ENCODE assay signal across 18 cellular contexts in the genomic region with DNA sequence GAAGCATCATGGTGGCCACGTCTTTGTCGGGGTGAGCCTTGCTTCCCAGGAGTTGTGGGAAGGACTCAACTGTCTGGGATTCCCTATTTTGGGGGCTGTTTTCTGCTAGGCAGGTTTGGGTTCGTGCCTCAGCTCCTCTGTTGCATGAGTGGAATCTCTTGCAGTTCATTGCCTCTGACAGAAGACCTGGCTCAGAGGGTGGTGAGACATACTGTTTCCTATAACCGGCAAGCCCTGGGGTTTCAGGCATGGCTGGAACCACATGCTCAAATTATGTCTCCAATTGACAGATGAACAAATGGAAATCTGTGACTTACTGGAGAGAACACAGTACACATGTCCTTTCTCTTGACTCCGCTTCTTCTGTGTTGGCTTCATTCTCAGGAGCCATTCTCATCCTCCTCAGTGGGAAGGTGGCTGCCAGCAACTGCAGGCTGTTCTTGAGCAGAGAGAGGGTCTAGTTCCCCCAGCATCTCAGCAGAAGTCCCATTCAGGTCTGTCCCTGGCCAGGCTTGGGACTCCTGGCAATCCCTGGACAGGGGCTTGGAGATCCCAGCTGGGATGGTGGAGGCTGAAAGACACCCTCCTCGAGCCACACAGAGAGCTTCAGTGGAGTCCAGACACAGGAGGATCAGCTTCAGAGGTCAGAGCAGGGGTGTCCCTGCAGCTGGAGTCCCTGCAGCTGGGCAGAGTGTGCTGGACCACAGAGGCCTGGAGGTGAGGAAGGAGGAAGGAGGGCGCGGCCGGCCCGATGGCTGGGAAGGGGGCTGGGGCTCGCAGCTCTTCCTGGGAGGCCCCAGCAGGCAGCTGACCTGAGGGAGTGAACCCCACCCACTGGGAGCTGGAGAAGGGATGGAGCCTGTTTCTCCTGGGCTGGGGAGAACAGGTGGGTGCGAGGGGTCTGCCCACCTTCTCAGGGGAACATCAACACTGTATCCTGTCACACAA.
"Had no signal": no experiment of that assay in that cellular context is flagged by ENCODE, and none has a peak within 500 bp of the region (broad histone marks: within the 10 kb centered on the region; RNA-seq: fewer than 3 reads in every experiment).

No MANE protein-coding gene starts in this region.

- H3K36me3 ChIP-seq: breast epithelium, esophagus muscularis mucosa, gastrocnemius medialis, vagina had no signal

- H3K27me3 ChIP-seq: gastrocnemius medialis, testis, vagina had no signal

- H3K9me3 ChIP-seq: breast epithelium, esophagus muscularis mucosa, gastrocnemius medialis, testis, vagina had no signal

- H3K4me3 ChIP-seq: breast epithelium, esophagus muscularis mucosa, gastrocnemius medialis, testis, vagina had no signal

- H3K4me1 ChIP-seq: breast epithelium, esophagus muscularis mucosa, testis, vagina had no signal

- H3K27ac ChIP-seq: breast epithelium, esophagus muscularis mucosa, gastrocnemius medialis, testis, vagina had no signal

- ATAC-seq: activated T-cell treated with anti-CD3 and anti-CD28 coated beads, Interleukin-2, amount 50 U/mL, for 72 hours; left cardiac atrium had no signal

- DNase-seq: activated CD4-positive, alpha-beta T cell treated with anti-CD3 and anti-CD28 coated beads for 4 hours; activated CD4-positive, alpha-beta T cell treated with anti-CD3 and anti-CD28 coated beads, Interleukin-2, amount 50 U/mL, for 48 hours; activated CD4-positive, CD25-positive, alpha-beta regulatory T cell; activated effector memory CD4-positive, alpha-beta T cell treated with Interleukin-2 at 50 U/mL for 16 hours; activated naive CD8-positive, alpha-beta T cell treated with anti-CD3 and anti-CD28 coated beads, Interleukin-2, amount 10 ng/mL, durations not matched to agents 7 days and 5 days; activated T-cell treated with anti-CD3 and anti-CD28 coated beads, Interleukin-2, amount 50 U/mL, for 72 hours; amniotic stem cell; gastrocnemius medialis; hypothalamus; left cardiac atrium; naive B cell; occipital lobe; stimulated activated CD4-positive, alpha-beta T cell treated with anti-CD3 and anti-CD28 coated beads, Interleukin-4, amount 100 ng/mL, for 1 hour; stimulated activated naive CD4-positive, alpha-beta T cell; testis had no signal
